8 cellular contexts compared by ENCODE assay signal in genomic region chr20:46206025-46206424, GRCh38.
DNase-seq lines count a peak whose midpoint lies in the region; ATAC-seq, FAIRE-seq and TF ChIP-seq lines count a peak whose summit lies in the region.

No MANE protein-coding gene starts in this region.

- no peak overlapping the region for H3K14ac ChIP-seq in H1 (ENCODE audit: insufficient read length)
- H3K14ac ChIP-seq in neuronal stem cell (ENCODE audit: low read length), result no peak overlapping the region

- H2BK5ac ChIP-seq in H1 (ENCODE audit: low read depth, low read length) (0 out of 2 replicates have a peak overlapping the region, but pooled peaks have one; percentile 16), neuronal stem cell (ENCODE audit: low read length) (no peak overlapping the region)

- DNase-seq in EL, result peak; percentile 75
- DNase-seq in NOMO-1 treated with dmso at 0.1 percent for 144 hours (lab: John Stamatoyannopoulos, UW; ENCODE audit: unreplicated experiment), result peak; percentile 82
- DNase-seq in H1 (ENCODE audit: low read depth in 1 of 2, low spot score in 2 of 2), result no peak
- DNase-seq in neuronal stem cell (ENCODE audit: low spot score), result no peak
- DNase-seq in NCI-H748 treated with DMSO at 0.1 percent for 48 hours (lab: John Stamatoyannopoulos, UW), result no peak
- DNase-seq in activated T-helper 1 cell treated with anti-CD3 and anti-CD28 coated beads, Interleukin-12 subunit alpha, Interleukin-12 subunit beta, Interleukin-2, Interleukin-4 antibody, amounts not matched to agents 30 ng/mL and 10 ng/mL and 1 ng/mL, durations not matched to agents 14 hours and 24 hours and 36 hours (ENCODE audit: low spot score), result no peak
- no peak for DNase-seq in activated gamma-delta T cell treated with Interleukin-2 at 50 U/mL for 16 hours

- H3K4ac ChIP-seq in H1 (replicated peaks; ENCODE audit: insufficient read length, low read depth, low read length), result peak overlapping the region; percentile 49
- no peak overlapping the region for H3K4ac ChIP-seq in neuronal stem cell (ENCODE audit: low read length)

- H3K4me3 Mint-ChIP-seq in activated T-helper 1 cell treated with anti-CD3 and anti-CD28 coated beads, Interleukin-12 subunit alpha, Interleukin-12 subunit beta, Interleukin-2, Interleukin-4 antibody, amounts not matched to agents 30 ng/mL and 10 ng/mL and 1 ng/mL, durations not matched to agents 14 hours and 24 hours and 36 hours, result no peak overlapping the region

- H4K5ac ChIP-seq in H1 (ENCODE audit: insufficient read length, low read depth, low read length), result no peak overlapping the region

- 0 out of 2 replicates have a peak overlapping the region, but pooled peaks have one; percentile 50 for H2BK12ac ChIP-seq in H1 (ENCODE audit: low read depth, low read length)
- no peak overlapping the region for H2BK12ac ChIP-seq in neuronal stem cell (ENCODE audit: low read length)

- H3K27me3 ChIP-seq in H1 (replicated peaks in 1 of 4; ENCODE audit: control insufficient read depth in 3 of 4, extremely low read depth in 1 of 4, insufficient read depth in 3 of 4, low read length in 3 of 4) (peaks cover 0 to 2% (median 0%) of the 10 kb centered on the region in 4 experiments; a peak in 2 of 7 replicates), neuronal stem cell (ENCODE audit: control insufficient read depth in 3 of 3, insufficient read depth in 3 of 3, low read depth in 1 of 3, low read length in 3 of 3) (peaks cover 0 to 34% (median 0%) of the 10 kb centered on the region in 3 experiments)

- no peak for FAIRE-seq in H1 (lab: Jason Lieb, UNC)

- peaks cover 0 to 11% (median 5%) of the 10 kb centered on the region in 4 experiments; a peak in 5 of 7 replicates for H3K4me1 ChIP-seq in H1 (replicated peaks in 1 of 4; ENCODE audit: control insufficient read depth in 3 of 4, insufficient read depth in 4 of 4, low read length in 3 of 4)
- H3K4me1 ChIP-seq in neuronal stem cell (ENCODE audit: control insufficient read depth in 2 of 2, insufficient read depth in 1 of 2, low read depth in 1 of 2, low read length in 2 of 2), result peaks cover 0 to 24% of the 10 kb centered on the region in 2 donors

- H4K20me1 ChIP-seq in H1 (replicated peaks in 1 of 2; ENCODE audit: control insufficient read depth in 1 of 2, insufficient read depth in 2 of 2, low read length in 2 of 2), result no peaks in the 10 kb centered on the region

- H3K79me1 ChIP-seq in H1 (ENCODE audit: low read depth, low read length) (no peaks in the 10 kb centered on the region), neuronal stem cell (ENCODE audit: low read depth, low read length) (no peaks in the 10 kb centered on the region)

- no peak overlapping the region for H4K91ac ChIP-seq in H1 (replicated peaks; ENCODE audit: insufficient read length, low read length)
- no peak overlapping the region for H4K91ac ChIP-seq in neuronal stem cell (ENCODE audit: low read depth, low read length, poor library complexity)

- no peak for TF ChIP-seq EP300 in H1 (IDR thresholded peaks at IDR 0.05; ENCODE audit: borderline replicate concordance in 1 of 2, low read depth in 2 of 2, low read length in 2 of 2)

- H3K27ac Mint-ChIP-seq in activated T-helper 1 cell treated with anti-CD3 and anti-CD28 coated beads, Interleukin-12 subunit alpha, Interleukin-12 subunit beta, Interleukin-2, Interleukin-4 antibody, amounts not matched to agents 30 ng/mL and 10 ng/mL and 1 ng/mL, durations not matched to agents 14 hours and 24 hours and 36 hours, result no peak overlapping the region

- intact Hi-C loops in activated T-helper 1 cell treated with anti-CD3 and anti-CD28 coated beads, Interleukin-12 subunit alpha, Interleukin-12 subunit beta, Interleukin-2, Interleukin-4 antibody, amounts not matched to agents 30 ng/mL and 10 ng/mL and 1 ng/mL, durations not matched to agents 14 hours and 24 hours and 36 hours (cut with micrococcal nuclease), result no loop called here

- no peak overlapping the region for H3K23ac ChIP-seq in H1 (ENCODE audit: insufficient read length)
- H3K23ac ChIP-seq in neuronal stem cell (ENCODE audit: low read depth, low read length, poor library complexity), result no peak overlapping the region

- TF ChIP-seq POLR2A in H1 (IDR thresholded peaks at IDR 0.05; ENCODE audit: control extremely low read depth in 1 of 2, low read depth in 2 of 2, low read length in 2 of 2), result no peak

- POLR2A ChIA-PET in H1 (lab: Charles Lee; ENCODE audit: partially characterized antibody), result interaction anchor here (1.2 kb wide), 1 partner anchor 8 kb away, joined by 4 read pairs; no protein-coding TSS in a partner anchor

- H3K27ac ChIP-seq in H1 (ENCODE audit: low read depth, low read length) (no peak overlapping the region), neuronal stem cell (replicated peaks; ENCODE audit: low read length) (no peak overlapping the region)

- no peak overlapping the region for H3K56ac ChIP-seq in H1 (replicated peaks; ENCODE audit: insufficient read length, low read depth, low read length)

- TF ChIP-seq RAD21 in H1 (IDR thresholded peaks at IDR 0.05 in 1 of 2, conservative IDR thresholded peaks at IDR 0.05 in 1 of 2; ENCODE audit: low read depth in 2 of 2, low read length in 2 of 2), result no peak

- CTCF ChIA-PET in H1 (lab: Charles Lee; ENCODE audit: partially characterized antibody), result interaction anchor here (0.6 to 3.5 kb wide), 8 partner anchors 15 to 193 kb away, joined by 3 to 11 read pairs (median 4); no protein-coding TSS in a partner anchor

- no peaks in the 10 kb centered on the region for H3K36me3 Mint-ChIP-seq in activated T-helper 1 cell treated with anti-CD3 and anti-CD28 coated beads, Interleukin-12 subunit alpha, Interleukin-12 subunit beta, Interleukin-2, Interleukin-4 antibody, amounts not matched to agents 30 ng/mL and 10 ng/mL and 1 ng/mL, durations not matched to agents 14 hours and 24 hours and 36 hours (ENCODE audit: low read depth)

- H3K9ac ChIP-seq in H1 (replicated peaks in 1 of 4; ENCODE audit: extremely low read depth in 1 of 4, low read depth in 3 of 4, low read length in 3 of 4) (no peak overlapping the region), neuronal stem cell (ENCODE audit: low read depth, low read length, poor library complexity) (no peak overlapping the region)

- no peaks in the 10 kb centered on the region for H3K9me3 ChIP-seq in H1 (ENCODE audit: insufficient read depth in 2 of 2, low read depth in 1 of 2, low read length in 1 of 2)
- H3K9me3 ChIP-seq in neuronal stem cell (replicated peaks in 1 of 2; ENCODE audit: control insufficient read depth in 2 of 2, insufficient read depth in 1 of 2, low read depth in 1 of 2, low read length in 2 of 2), result no peaks in the 10 kb centered on the region

- no peaks in the 10 kb centered on the region for H3K79me2 ChIP-seq in H1 (ENCODE audit: control insufficient read depth in 1 of 2, insufficient read depth in 2 of 2, low read length in 2 of 2)

- H3K18ac ChIP-seq in H1 (ENCODE audit: extremely low read depth, low read length) (no peak overlapping the region; the same call in 1 of the 2 replicates), neuronal stem cell (ENCODE audit: low read length) (peak overlapping the region; percentile 9)

- TF ChIP-seq CTCF in H1 (IDR thresholded peaks at IDR 0.05; ENCODE audit: control extremely low read depth in 1 of 3, insufficient read depth in 1 of 3, low read depth in 1 of 3, low read length in 3 of 3), result no peak

- H3K36me3 ChIP-seq in H1 (ENCODE audit: control insufficient read depth in 2 of 4, insufficient read depth in 4 of 4, low read length in 3 of 4) (no peaks in the 10 kb centered on the region), neuronal stem cell (replicated peaks in 1 of 2; ENCODE audit: control insufficient read depth in 2 of 2, insufficient read depth in 2 of 2, low read length in 2 of 2) (no peaks in the 10 kb centered on the region)

- H2BK15ac ChIP-seq in H1 (ENCODE audit: low read length), result 0 out of 2 replicates have a peak overlapping the region, but pooled peaks have one; percentile 83
- H2BK15ac ChIP-seq in neuronal stem cell (ENCODE audit: low read length), result no peak overlapping the region

- H3K4me2 ChIP-seq in H1 (ENCODE audit: insufficient read depth in 1 of 2, low read depth in 2 of 2, low read length in 2 of 2) (no peak overlapping the region), neuronal stem cell (ENCODE audit: insufficient read depth, low read length, poor library complexity, severe bottlenecking) (no peak overlapping the region)

- H2AK5ac ChIP-seq in H1 (ENCODE audit: low read depth, low read length), result no peak overlapping the region
- peak overlapping the region; percentile 20 for H2AK5ac ChIP-seq in neuronal stem cell (ENCODE audit: low read depth, low read length)

- no peaks in the 10 kb centered on the region for H3K9me3 Mint-ChIP-seq in activated T-helper 1 cell treated with anti-CD3 and anti-CD28 coated beads, Interleukin-12 subunit alpha, Interleukin-12 subunit beta, Interleukin-2, Interleukin-4 antibody, amounts not matched to agents 30 ng/mL and 10 ng/mL and 1 ng/mL, durations not matched to agents 14 hours and 24 hours and 36 hours

- H2AFZ ChIP-seq in H1 (ENCODE audit: low read length) (no peak overlapping the region), neuronal stem cell (ENCODE audit: low read length) (no peak overlapping the region)

- no peak for ATAC-seq in GM18861 (IDR thresholded peaks at IDR 0.05; ENCODE audit: unreplicated experiment)

- H4K8ac ChIP-seq in H1 (ENCODE audit: extremely low read depth, insufficient read depth, low read length) (no peak overlapping the region), neuronal stem cell (ENCODE audit: low read depth, low read length) (no peak overlapping the region)

- H3K27me3 Mint-ChIP-seq in activated T-helper 1 cell treated with anti-CD3 and anti-CD28 coated beads, Interleukin-12 subunit alpha, Interleukin-12 subunit beta, Interleukin-2, Interleukin-4 antibody, amounts not matched to agents 30 ng/mL and 10 ng/mL and 1 ng/mL, durations not matched to agents 14 hours and 24 hours and 36 hours (ENCODE audit: insufficient read depth), result peaks cover 11% of the 10 kb centered on the region

- H3K4me3 ChIP-seq in H1 (ENCODE audit: extremely low read depth in 1 of 4, insufficient read depth in 2 of 4, low read depth in 3 of 4, low read length in 4 of 4) (no peak overlapping the region), neuronal stem cell (ENCODE audit: low read length in 2 of 2) (no peak overlapping the region)

- 0 out of 2 replicates have a peak, but pooled peaks cover 2% of the 10 kb centered on the region for H3K23me2 ChIP-seq in H1 (ENCODE audit: low read depth, low read length)

- peaks cover 20% of the 10 kb centered on the region for H3K4me1 Mint-ChIP-seq in activated T-helper 1 cell treated with anti-CD3 and anti-CD28 coated beads, Interleukin-12 subunit alpha, Interleukin-12 subunit beta, Interleukin-2, Interleukin-4 antibody, amounts not matched to agents 30 ng/mL and 10 ng/mL and 1 ng/mL, durations not matched to agents 14 hours and 24 hours and 36 hours (ENCODE audit: low read depth)

- no peak overlapping the region for H2BK120ac ChIP-seq in H1 (replicated peaks; ENCODE audit: low read depth, low read length)
- H2BK120ac ChIP-seq in neuronal stem cell (ENCODE audit: low read depth, low read length), result no peak overlapping the region

- 77% methylated on average over 5 of the region's 5 CpGs; no CpG with 5 or more reads in 1 of the 2 experiments for WGBS in H1 (ENCODE audit: extremely low coverage in 1 of 2, insufficient coverage in 1 of 2, insufficient read length in 1 of 2, insufficient replicate concordance in 2 of 2, low coverage in 1 of 2, low lambda C conversion rate in 2 of 2, missing lambda C conversion rate in 1 of 2), 2 experiments
- no CpG with 5 or more reads among the region's 5 CpGs for WGBS in neuronal stem cell (ENCODE audit: extremely low coverage in 2 of 2, insufficient read length in 2 of 2, insufficient replicate concordance in 1 of 2), 2 donors

- no peak overlapping the region for H2BK20ac ChIP-seq in H1 (ENCODE audit: low read length)

Comparison
In these comparisons a context has a peak if more than half of its experiments do, and no peak if none do; other contexts are left out.
1. DNase-seq: peak in EL (single experiment) and NOMO-1 treated with dmso at 0.1 percent for 144 hours (single experiment); none in H1 (0 of 2), neuronal stem cell (single experiment), NCI-H748 treated with DMSO at 0.1 percent for 48 hours (single experiment), activated T-helper 1 cell treated with anti-CD3 and anti-CD28 coated beads, Interleukin-12 subunit alpha, Interleukin-12 subunit beta, Interleukin-2, Interleukin-4 antibody, amounts not matched to agents 30 ng/mL and 10 ng/mL and 1 ng/mL, durations not matched to agents 14 hours and 24 hours and 36 hours (single experiment) and activated gamma-delta T cell treated with Interleukin-2 at 50 U/mL for 16 hours (single experiment).